ENCODE assay signal across 8 cellular contexts in genomic region chr2:107990718-107991117, GRCh38. TPM values are rescaled to one million over a fixed set of nuclear protein-coding genes. Genes with fewer than 3 reads are reported as not detected.
"Had no signal": no experiment of that assay in that cellular context is flagged by ENCODE, and none has a peak within 500 bp of the region (broad histone marks: within the 10 kb centered on the region; RNA-seq: fewer than 3 reads in every experiment).

No MANE protein-coding gene starts in this region.

- DNase-seq: GDM1, GF-D8 had no signal

- ATAC-seq: GM12878 had no signal

- H3K4me3 ChIP-seq: GM12878 had no signal

- FAIRE-seq: G401.6, GM12878, GM12892, GM18507, GM19239 had no signal

RNA-seq across cellular contexts. Expression of gene SLC5A7, which starts 4.4 kb away (rescaled TPM):
- total RNA-seq: G401, GM12878 had no signal
- polyA plus RNA-seq: GM12878 had no signal
